Comparison of ENCODE assay signal across 1 cellular context in the genomic region with DNA sequence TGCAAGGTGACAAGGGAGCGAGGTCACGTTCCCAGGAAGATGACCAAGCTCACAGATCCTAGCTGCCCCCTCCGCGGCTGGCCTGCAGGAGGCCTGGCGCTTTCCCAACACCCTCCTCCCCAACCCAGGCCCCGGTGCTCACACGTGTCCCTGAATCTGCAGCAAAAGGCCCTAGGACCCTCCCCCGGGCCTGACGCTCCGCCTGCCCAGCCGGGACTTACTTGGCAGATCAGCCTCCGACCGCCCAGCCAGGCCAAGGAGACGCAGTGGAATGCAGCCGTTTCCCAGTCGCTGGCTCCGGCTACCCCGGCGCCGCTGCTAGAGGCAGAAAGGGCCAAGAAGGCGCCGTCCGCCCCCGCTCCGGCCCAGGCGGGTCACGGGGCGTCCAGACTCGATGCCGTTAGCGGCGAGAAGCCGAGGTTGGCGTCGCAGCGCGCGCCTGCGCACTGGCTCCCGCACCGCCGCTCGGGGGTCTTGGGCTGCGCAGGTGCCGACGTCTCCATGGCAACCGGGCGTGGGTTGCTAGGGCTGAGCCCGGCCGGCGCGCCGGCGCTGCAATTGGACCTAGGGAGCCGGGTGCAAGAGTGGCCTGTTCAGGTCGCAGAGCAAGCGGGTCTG.
TF ChIP-seq lines count a peak whose summit lies in the region.

TSS of gene PNMA8A (minus strand) at position 448 of the 618 bp plus-strand sequence. CDS start 528 bp downstream, outside the sequence.

TF ChIP-seq in K562, 482 proteins besides CTCF, POLR2A, EP300 and RAD21 (continued from another document and continues in another):
- TF ChIP-seq, protein P1, sequence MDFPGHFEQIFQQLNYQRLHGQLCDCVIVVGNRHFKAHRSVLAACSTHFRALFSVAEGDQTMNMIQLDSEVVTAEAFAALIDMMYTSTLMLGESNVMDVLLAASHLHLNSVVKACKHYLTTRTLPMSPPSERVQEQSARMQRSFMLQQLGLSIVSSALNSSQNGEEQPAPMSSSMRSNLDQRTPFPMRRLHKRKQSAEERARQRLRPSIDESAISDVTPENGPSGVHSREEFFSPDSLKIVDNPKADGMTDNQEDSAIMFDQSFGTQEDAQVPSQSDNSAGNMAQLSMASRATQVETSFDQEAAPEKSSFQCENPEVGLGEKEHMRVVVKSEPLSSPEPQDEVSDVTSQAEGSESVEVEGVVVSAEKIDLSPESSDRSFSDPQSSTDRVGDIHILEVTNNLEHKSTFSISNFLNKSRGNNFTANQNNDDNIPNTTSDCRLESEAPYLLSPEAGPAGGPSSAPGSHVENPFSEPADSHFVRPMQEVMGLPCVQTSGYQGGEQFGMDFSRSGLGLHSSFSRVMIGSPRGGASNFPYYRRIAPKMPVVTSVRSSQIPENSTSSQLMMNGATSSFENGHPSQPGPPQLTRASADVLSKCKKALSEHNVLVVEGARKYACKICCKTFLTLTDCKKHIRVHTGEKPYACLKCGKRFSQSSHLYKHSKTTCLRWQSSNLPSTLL (IDR thresholded peaks at IDR 0.05), result no peak
- TF ChIP-seq MEIS2 (IDR thresholded peaks at IDR 0.05; ENCODE audit: partially characterized antibody) (peak; percentile 85), CSDE1 (IDR thresholded peaks at IDR 0.05) (peak in 1 of 2 experiments; percentile 55; a peak in 1 of 4 replicates), MTF1 (CRISPR knock-in tag; IDR thresholded peaks at IDR 0.05; ENCODE audit: borderline replicate concordance) (no peak), HMGN3 (IDR thresholded peaks at IDR 0.05; ENCODE audit: borderline replicate concordance, extremely low read depth, insufficient read length, low read depth, low read length) (peak; percentile 42), ZNF174 (CRISPR knock-in tag; IDR thresholded peaks at IDR 0.05) (no peak), ATF1 (CRISPR knock-in tag; IDR thresholded peaks at IDR 0.05) (0 out of 2 replicates have a peak, but pooled peaks have one; percentile 21), ATF1 (tag; IDR thresholded peaks at IDR 0.05) (peak; percentile 90), JUNB (CRISPR knock-in tag; conservative IDR thresholded peaks at IDR 0.05) (no peak), CHD4 (IDR thresholded peaks at IDR 0.05; ENCODE audit: insufficient read depth, insufficient replicate concordance, low read depth, low read length, poor library complexity, severe bottlenecking) (no peak), NFYB (IDR thresholded peaks at IDR 0.05; ENCODE audit: extremely low read depth, insufficient read length) (no peak), RFX7 (CRISPR knock-in tag; IDR thresholded peaks at IDR 0.05) (no peak), ZBTB2 (IDR thresholded peaks at IDR 0.05) (0 out of 2 replicates have a peak, but pooled peaks have one; percentile 22), EZH2 (IDR thresholded peaks at IDR 0.05; ENCODE audit: borderline replicate concordance, low read depth, low read length) (no peak), BCOR (IDR thresholded peaks at IDR 0.05) (no peak), MXI1 (IDR thresholded peaks at IDR 0.05; ENCODE audit: low read depth, low read length) (no peak), RBFOX2 (IDR thresholded peaks at IDR 0.05; ENCODE audit: low read depth, low read length) (peak; percentile 81), GTF2A2 (tag; IDR thresholded peaks at IDR 0.05) (no peak), BRD9 (IDR thresholded peaks at IDR 0.05; ENCODE audit: low read depth, partially characterized antibody) (no peak), ZNF586 (CRISPR knock-in tag; conservative IDR thresholded peaks at IDR 0.05) (no peak), TEAD2 (tag; IDR thresholded peaks at IDR 0.05) (no peak), XRCC5 (IDR thresholded peaks at IDR 0.05; ENCODE audit: low read depth, low read length) (no peak), ZBTB17 (CRISPR knock-in tag; IDR thresholded peaks at IDR 0.05) (no peak), HDAC1 (IDR thresholded peaks at IDR 0.05) (peak in 1 of 2 experiments; percentile 89; a peak in 2 of 4 replicates), SIN3B (IDR thresholded peaks at IDR 0.05; ENCODE audit: low read depth) (peak; percentile 65; the same call in 1 of the 2 replicates), ZNF431 (CRISPR knock-in tag; IDR thresholded peaks at IDR 0.05) (no peak), RBM22 (IDR thresholded peaks at IDR 0.05; ENCODE audit: low read depth, low read length, poor library complexity, severe bottlenecking) (no peak), ZNF57 (CRISPR knock-in tag; IDR thresholded peaks at IDR 0.05) (no peak), KDM1A (IDR thresholded peaks at IDR 0.05) (no peak), PCBP2 (IDR thresholded peaks at IDR 0.05; ENCODE audit: low read depth, low read length, poor library complexity, severe bottlenecking) (no peak), GMEB1 (CRISPR knock-in tag; IDR thresholded peaks at IDR 0.05) (peak; percentile 17; the same call in 1 of the 2 replicates), KAT7 (CRISPR knock-in tag; IDR thresholded peaks at IDR 0.05; ENCODE audit: borderline replicate concordance) (0 out of 2 replicates have a peak, but pooled peaks have one; percentile 70), ELF4 (CRISPR knock-in tag; IDR thresholded peaks at IDR 0.05) (no peak), ZNF24 (IDR thresholded peaks at IDR 0.05) (no peak), CREB1 (IDR thresholded peaks at IDR 0.05) (peak; percentile 91), CREB1 (CRISPR knock-in tag; IDR thresholded peaks at IDR 0.05) (peak; percentile 87), SNRNP70 (optimal IDR thresholded peaks at IDR 0.05; ENCODE audit: low read depth, low read length) (no peak), ZNF75A (CRISPR knock-in tag; IDR thresholded peaks at IDR 0.05) (no peak), CTBP1 (IDR thresholded peaks at IDR 0.05; ENCODE audit: borderline replicate concordance) (peak; percentile 40), HCFC1 (IDR thresholded peaks at IDR 0.05; ENCODE audit: low read depth, low read length) (peak; percentile 27; the same call in 1 of the 2 replicates), PKNOX1 (IDR thresholded peaks at IDR 0.05) (no peak), PYGO2 (tag; IDR thresholded peaks at IDR 0.05) (no peak), ZNF699 (CRISPR knock-in tag; IDR thresholded peaks at IDR 0.05; ENCODE audit: insufficient replicate concordance) (no peak), BRCA1 (IDR thresholded peaks at IDR 0.05) (no peak), BRCA1 (CRISPR knock-in tag; IDR thresholded peaks at IDR 0.05) (no peak), ZNF140 (CRISPR knock-in tag; IDR thresholded peaks at IDR 0.05) (no peak), ZFP36 (IDR thresholded peaks at IDR 0.05; ENCODE audit: low read depth, low read length, partially characterized antibody) (no peak), ADNP (tag; IDR thresholded peaks at IDR 0.05) (no peak), USF1 (CRISPR knock-in tag; IDR thresholded peaks at IDR 0.05) (no peak), SETDB1 (IDR thresholded peaks at IDR 0.05; ENCODE audit: low read length) (no peak), SMARCA4 (IDR thresholded peaks at IDR 0.05) (no peak), TGIF2 (CRISPR knock-in tag; IDR thresholded peaks at IDR 0.05) (no peak), DDX20 (tag; IDR thresholded peaks at IDR 0.05; ENCODE audit: low read depth) (no peak), ZNF277 (CRISPR knock-in tag; IDR thresholded peaks at IDR 0.05; ENCODE audit: borderline replicate concordance) (no peak), CREM (IDR thresholded peaks at IDR 0.05; ENCODE audit: low read depth) (peak; percentile 92), CHD1 (IDR thresholded peaks at IDR 0.05; ENCODE audit: low read length) (no peak), ZNF77 (CRISPR knock-in tag; IDR thresholded peaks at IDR 0.05) (no peak)
- TF ChIP-seq, protein P2, sequence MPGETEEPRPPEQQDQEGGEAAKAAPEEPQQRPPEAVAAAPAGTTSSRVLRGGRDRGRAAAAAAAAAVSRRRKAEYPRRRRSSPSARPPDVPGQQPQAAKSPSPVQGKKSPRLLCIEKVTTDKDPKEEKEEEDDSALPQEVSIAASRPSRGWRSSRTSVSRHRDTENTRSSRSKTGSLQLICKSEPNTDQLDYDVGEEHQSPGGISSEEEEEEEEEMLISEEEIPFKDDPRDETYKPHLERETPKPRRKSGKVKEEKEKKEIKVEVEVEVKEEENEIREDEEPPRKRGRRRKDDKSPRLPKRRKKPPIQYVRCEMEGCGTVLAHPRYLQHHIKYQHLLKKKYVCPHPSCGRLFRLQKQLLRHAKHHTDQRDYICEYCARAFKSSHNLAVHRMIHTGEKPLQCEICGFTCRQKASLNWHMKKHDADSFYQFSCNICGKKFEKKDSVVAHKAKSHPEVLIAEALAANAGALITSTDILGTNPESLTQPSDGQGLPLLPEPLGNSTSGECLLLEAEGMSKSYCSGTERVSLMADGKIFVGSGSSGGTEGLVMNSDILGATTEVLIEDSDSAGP (CRISPR knock-in tag; IDR thresholded peaks at IDR 0.05), result no peak
- TF ChIP-seq, protein P3, sequence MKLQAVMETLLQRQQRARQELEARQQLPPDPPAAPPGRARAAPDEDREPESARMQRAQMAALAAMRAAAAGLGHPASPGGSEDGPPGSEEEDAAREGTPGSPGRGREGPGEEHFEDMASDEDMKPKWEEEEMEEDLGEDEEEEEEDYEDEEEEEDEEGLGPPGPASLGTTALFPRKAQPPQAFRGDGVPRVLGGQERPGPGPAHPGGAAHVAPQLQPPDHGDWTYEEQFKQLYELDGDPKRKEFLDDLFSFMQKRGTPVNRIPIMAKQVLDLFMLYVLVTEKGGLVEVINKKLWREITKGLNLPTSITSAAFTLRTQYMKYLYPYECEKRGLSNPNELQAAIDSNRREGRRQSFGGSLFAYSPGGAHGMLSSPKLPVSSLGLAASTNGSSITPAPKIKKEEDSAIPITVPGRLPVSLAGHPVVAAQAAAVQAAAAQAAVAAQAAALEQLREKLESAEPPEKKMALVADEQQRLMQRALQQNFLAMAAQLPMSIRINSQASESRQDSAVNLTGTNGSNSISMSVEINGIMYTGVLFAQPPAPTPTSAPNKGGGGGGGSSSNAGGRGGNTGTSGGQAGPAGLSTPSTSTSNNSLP (IDR thresholded peaks at IDR 0.05; ENCODE audit: borderline replicate concordance, low read depth, low read length), result no peak
- TF ChIP-seq, protein P4, sequence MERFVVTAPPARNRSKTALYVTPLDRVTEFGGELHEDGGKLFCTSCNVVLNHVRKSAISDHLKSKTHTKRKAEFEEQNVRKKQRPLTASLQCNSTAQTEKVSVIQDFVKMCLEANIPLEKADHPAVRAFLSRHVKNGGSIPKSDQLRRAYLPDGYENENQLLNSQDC (CRISPR knock-in tag; IDR thresholded peaks at IDR 0.05), result no peak
